ENCODE assay signal across 1 cellular context in genomic region chr11:85854557-85855340, GRCh38.
TF ChIP-seq lines count a peak whose summit lies in the region.

No MANE protein-coding gene starts in this region.

TF ChIP-seq in K562, 482 proteins besides CTCF, POLR2A, EP300 and RAD21 (continued from another document and continues in another):
- TF ChIP-seq ZBTB40 (IDR thresholded peaks at IDR 0.05) (peak; percentile 60; the same call in 1 of the 2 replicates), ZBTB40 (CRISPR knock-in tag; IDR thresholded peaks at IDR 0.05) (0 out of 2 replicates have a peak, but pooled peaks have one; percentile 18), BRD9 (IDR thresholded peaks at IDR 0.05; ENCODE audit: low read depth, partially characterized antibody) (no peak), ZNF212 (CRISPR knock-in tag; IDR thresholded peaks at IDR 0.05) (no peak), EZH2 (IDR thresholded peaks at IDR 0.05; ENCODE audit: borderline replicate concordance, low read depth, low read length) (no peak), ZNF639 (CRISPR knock-in tag; conservative IDR thresholded peaks at IDR 0.05 in 1 of 2, IDR thresholded peaks at IDR 0.05 in 1 of 2) (no peak; a peak in 1 of 4 replicates), ZNF395 (CRISPR knock-in tag; IDR thresholded peaks at IDR 0.05) (0 out of 2 replicates have a peak, but pooled peaks have one; percentile 55), SOX6 (IDR thresholded peaks at IDR 0.05) (0 out of 2 replicates have a peak, but pooled peaks have one; percentile 43), ARID1B (IDR thresholded peaks at IDR 0.05) (no peak), ARID3B (CRISPR knock-in tag; IDR thresholded peaks at IDR 0.05; ENCODE audit: borderline replicate concordance) (no peak), ZNF655 (CRISPR knock-in tag; IDR thresholded peaks at IDR 0.05) (no peak), CBX5 (IDR thresholded peaks at IDR 0.05; ENCODE audit: borderline replicate concordance, low read depth) (no peak; the same call in none of the 2 replicates), SLC30A9 (CRISPR knock-in tag; IDR thresholded peaks at IDR 0.05) (no peak), DIDO1 (tag; IDR thresholded peaks at IDR 0.05; ENCODE audit: low read depth) (no peak; the same call in 1 of the 2 replicates), GTF2A2 (tag; IDR thresholded peaks at IDR 0.05) (no peak), FIP1L1 (IDR thresholded peaks at IDR 0.05; ENCODE audit: low read depth, low read length, poor library complexity, severe bottlenecking) (peak; percentile 79), ZNF778 (CRISPR knock-in tag; IDR thresholded peaks at IDR 0.05) (no peak), NFE2 (IDR thresholded peaks at IDR 0.05; ENCODE audit: low read depth) (no peak), ZBTB8A (IDR thresholded peaks at IDR 0.05; ENCODE audit: partially characterized antibody) (no peak), ASH1L (IDR thresholded peaks at IDR 0.05; ENCODE audit: borderline replicate concordance, low read depth, partially characterized antibody) (no peak), ZNF75A (CRISPR knock-in tag; IDR thresholded peaks at IDR 0.05) (0 out of 2 replicates have a peak, but pooled peaks have one; percentile 24), SRSF3 (IDR thresholded peaks at IDR 0.05; ENCODE audit: insufficient read depth, low read length) (no peak), SP2 (IDR thresholded peaks at IDR 0.05; ENCODE audit: extremely low read depth, low read depth, low read length, poor library complexity, severe bottlenecking) (no peak), SMARCE1 (IDR thresholded peaks at IDR 0.05) (no peak), CCAR2 (IDR thresholded peaks at IDR 0.05; ENCODE audit: low read depth, low read length) (no peak), NEUROD1 (IDR thresholded peaks at IDR 0.05; ENCODE audit: borderline replicate concordance, low read depth, low read length, partially characterized antibody) (no peak), SRSF9 (IDR thresholded peaks at IDR 0.05; ENCODE audit: borderline replicate concordance, low read depth, low read length) (no peak), BDP1 (IDR thresholded peaks at IDR 0.05; ENCODE audit: insufficient read depth, insufficient read length) (no peak), SIN3B (IDR thresholded peaks at IDR 0.05; ENCODE audit: low read depth) (peak; percentile 21; the same call in 1 of the 2 replicates), ZKSCAN3 (CRISPR knock-in tag; IDR thresholded peaks at IDR 0.05) (no peak), CBX3 (IDR thresholded peaks at IDR 0.05; ENCODE audit: borderline replicate concordance in 1 of 2, low read length in 2 of 2) (peak in 1 of 2 experiments; percentile 81; a peak in 1 of 3 replicates), NUFIP1 (IDR thresholded peaks at IDR 0.05; ENCODE audit: partially characterized antibody) (no peak)
- TF ChIP-seq, protein P1, sequence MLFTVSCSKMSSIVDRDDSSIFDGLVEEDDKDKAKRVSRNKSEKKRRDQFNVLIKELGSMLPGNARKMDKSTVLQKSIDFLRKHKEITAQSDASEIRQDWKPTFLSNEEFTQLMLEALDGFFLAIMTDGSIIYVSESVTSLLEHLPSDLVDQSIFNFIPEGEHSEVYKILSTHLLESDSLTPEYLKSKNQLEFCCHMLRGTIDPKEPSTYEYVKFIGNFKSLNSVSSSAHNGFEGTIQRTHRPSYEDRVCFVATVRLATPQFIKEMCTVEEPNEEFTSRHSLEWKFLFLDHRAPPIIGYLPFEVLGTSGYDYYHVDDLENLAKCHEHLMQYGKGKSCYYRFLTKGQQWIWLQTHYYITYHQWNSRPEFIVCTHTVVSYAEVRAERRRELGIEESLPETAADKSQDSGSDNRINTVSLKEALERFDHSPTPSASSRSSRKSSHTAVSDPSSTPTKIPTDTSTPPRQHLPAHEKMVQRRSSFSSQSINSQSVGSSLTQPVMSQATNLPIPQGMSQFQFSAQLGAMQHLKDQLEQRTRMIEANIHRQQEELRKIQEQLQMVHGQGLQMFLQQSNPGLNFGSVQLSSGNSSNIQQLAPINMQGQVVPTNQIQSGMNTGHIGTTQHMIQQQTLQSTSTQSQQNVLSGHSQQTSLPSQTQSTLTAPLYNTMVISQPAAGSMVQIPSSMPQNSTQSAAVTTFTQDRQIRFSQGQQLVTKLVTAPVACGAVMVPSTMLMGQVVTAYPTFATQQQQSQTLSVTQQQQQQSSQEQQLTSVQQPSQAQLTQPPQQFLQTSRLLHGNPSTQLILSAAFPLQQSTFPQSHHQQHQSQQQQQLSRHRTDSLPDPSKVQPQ (CRISPR knock-in tag; IDR thresholded peaks at IDR 0.05; ENCODE audit: borderline replicate concordance): no peak
- TF ChIP-seq, protein P2, sequence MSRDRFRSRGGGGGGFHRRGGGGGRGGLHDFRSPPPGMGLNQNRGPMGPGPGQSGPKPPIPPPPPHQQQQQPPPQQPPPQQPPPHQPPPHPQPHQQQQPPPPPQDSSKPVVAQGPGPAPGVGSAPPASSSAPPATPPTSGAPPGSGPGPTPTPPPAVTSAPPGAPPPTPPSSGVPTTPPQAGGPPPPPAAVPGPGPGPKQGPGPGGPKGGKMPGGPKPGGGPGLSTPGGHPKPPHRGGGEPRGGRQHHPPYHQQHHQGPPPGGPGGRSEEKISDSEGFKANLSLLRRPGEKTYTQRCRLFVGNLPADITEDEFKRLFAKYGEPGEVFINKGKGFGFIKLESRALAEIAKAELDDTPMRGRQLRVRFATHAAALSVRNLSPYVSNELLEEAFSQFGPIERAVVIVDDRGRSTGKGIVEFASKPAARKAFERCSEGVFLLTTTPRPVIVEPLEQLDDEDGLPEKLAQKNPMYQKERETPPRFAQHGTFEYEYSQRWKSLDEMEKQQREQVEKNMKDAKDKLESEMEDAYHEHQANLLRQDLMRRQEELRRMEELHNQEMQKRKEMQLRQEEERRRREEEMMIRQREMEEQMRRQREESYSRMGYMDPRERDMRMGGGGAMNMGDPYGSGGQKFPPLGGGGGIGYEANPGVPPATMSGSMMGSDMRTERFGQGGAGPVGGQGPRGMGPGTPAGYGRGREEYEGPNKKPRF (IDR thresholded peaks at IDR 0.05; ENCODE audit: low read depth, low read length): no peak
- TF ChIP-seq, protein P3, sequence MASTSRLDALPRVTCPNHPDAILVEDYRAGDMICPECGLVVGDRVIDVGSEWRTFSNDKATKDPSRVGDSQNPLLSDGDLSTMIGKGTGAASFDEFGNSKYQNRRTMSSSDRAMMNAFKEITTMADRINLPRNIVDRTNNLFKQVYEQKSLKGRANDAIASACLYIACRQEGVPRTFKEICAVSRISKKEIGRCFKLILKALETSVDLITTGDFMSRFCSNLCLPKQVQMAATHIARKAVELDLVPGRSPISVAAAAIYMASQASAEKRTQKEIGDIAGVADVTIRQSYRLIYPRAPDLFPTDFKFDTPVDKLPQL (IDR thresholded peaks at IDR 0.05; ENCODE audit: extremely low read depth, insufficient read length): no peak
- TF ChIP-seq, protein P4, sequence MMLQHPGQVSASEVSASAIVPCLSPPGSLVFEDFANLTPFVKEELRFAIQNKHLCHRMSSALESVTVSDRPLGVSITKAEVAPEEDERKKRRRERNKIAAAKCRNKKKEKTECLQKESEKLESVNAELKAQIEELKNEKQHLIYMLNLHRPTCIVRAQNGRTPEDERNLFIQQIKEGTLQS (IDR thresholded peaks at IDR 0.05): no peak
- TF ChIP-seq, protein P4 (CRISPR knock-in tag; conservative IDR thresholded peaks at IDR 0.05): no peak
